Comparison of ENCODE assay signal across 23 cellular contexts in the genomic region with DNA sequence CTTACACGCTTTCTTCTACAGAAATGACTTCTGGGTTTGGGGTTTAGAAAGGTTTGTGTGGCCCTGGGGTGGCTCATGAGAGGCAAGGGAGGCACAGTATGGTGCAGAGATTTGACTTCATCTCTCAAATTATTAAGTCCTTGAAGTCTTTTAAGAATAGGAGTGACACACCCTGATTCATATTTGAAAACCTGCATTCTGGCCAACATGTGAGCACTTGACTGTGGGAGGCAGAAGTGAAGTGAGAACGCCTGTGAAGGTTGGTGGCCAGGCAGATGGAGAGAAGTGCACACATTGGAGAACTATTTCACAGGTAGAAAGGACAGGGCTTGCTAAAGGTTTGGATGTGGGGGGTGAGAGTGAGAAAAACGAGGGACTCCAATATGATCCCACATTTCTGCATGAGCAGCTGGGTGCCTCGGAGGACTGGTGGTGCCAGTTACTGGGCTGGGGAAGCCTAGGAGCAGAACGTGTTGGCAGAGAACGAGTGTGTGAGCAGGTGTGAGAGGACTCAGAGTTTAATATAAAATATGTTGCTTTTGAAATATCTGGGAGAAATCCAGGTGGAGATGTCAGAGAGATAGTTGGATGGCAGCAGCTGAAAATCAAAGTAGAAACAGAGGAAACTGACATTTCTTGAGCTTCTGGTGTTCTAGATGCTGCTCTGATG.
"Had no signal": no experiment of that assay in that cellular context is flagged by ENCODE, and none has a peak within 500 bp of the region (broad histone marks: within the 10 kb centered on the region; RNA-seq: fewer than 3 reads in every experiment).

No MANE protein-coding gene starts in this region.

- ATAC-seq: Panc1, PC-3, SK-N-SH treated with all-trans-retinoic acid at 6 μM for 48 hours had no signal

- H3K4me3 ChIP-seq: SJCRH30 had no signal

- H3K27ac ChIP-seq: HL-60, RWPE1, SJCRH30 had no signal

- H3K9me3 ChIP-seq: SJCRH30 had no signal

- H3K27me3 ChIP-seq: SJCRH30 had no signal

- DNase-seq: IMR-90; Kasumi-1; KG1; MM.1S; NCI-H1092 treated with DMSO at 0.1 percent for 48 hours; NCI-H1436 treated with DMSO at 0.1 percent for 48 hours; NCI-H1694; NCI-H187 treated with DMSO at 0.1 percent for 48 hours; NCI-H2029 treated with DMSO at 0.1 percent for 48 hours; NCI-H2171 treated with DMSO at 0.1 percent for 48 hours; NCI-H524; NCI-H526 treated with DMSO at 0.1 percent for 48 hours; NCI-H748 treated with DMSO at 0.1 percent for 48 hours; NK-92 treated with Interleukin-12 subunit alpha and Interleukin-12 subunit beta, amount 100 ng/mL, for 24 hours; PC-3; SHP77 treated with DMSO at 0.1 percent for 48 hours; SJCRH30; T-helper 1 cell had no signal

- H3K36me3 ChIP-seq: SJCRH30 had no signal

- FAIRE-seq: HTR-8/SVneo had no signal
